Comparison of ENCODE assay signal across 15 cellular contexts in the genomic region with DNA sequence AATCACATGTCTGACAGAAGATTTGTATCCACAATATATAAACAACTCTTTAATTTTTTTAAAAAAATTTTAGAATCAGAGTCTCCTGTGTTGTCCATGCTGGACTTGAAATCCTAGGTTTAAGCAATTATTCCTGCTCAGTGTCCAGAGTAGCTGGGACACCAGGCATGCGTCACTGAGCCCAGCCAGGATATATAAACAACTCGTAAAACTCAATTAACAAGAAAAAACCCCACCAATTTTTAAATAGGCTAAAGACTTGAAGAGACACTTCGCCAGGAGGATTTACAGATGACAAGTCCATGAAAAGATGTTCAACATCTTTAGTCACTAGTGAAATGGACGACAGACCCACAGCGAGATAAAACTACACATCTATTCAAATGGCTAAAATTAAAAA.
"Had no signal": no experiment of that assay in that cellular context is flagged by ENCODE, and none has a peak within 500 bp of the region (broad histone marks: within the 10 kb centered on the region; RNA-seq: fewer than 3 reads in every experiment).

No MANE protein-coding gene starts in this region.

- H3K9me3 ChIP-seq: breast epithelium, esophagus squamous epithelium, mucosa of descending colon, ovary, upper lobe of right lung had no signal

- H3K27ac ChIP-seq: breast epithelium, esophagus squamous epithelium, ovary, upper lobe of right lung had no signal

- H3K9me3 Mint-ChIP-seq: activated naive CD4-positive, alpha-beta T cell treated with anti-CD3 and anti-CD28 coated beads, Interleukin-2, amount 50 U/mL, for 72 hours; stimulated activated naive CD8-positive, alpha-beta T cell treated with anti-CD3 and anti-CD28 coated beads, Interleukin-15, Interleukin-2, amounts not matched to agents 100 ng/mL and 50 ng/mL, for 24 hours had no signal

- H3K4me1 ChIP-seq: breast epithelium had no signal

- DNase-seq: activated CD4-positive, alpha-beta T cell treated with anti-CD3 and anti-CD28 coated beads for 4 hours; anterior cingulate cortex; esophagus squamous epithelium; foreskin melanocyte; left colon; mucosa of descending colon; ovary; stimulated activated CD4-positive, alpha-beta T cell treated with anti-CD3 and anti-CD28 coated beads, Interleukin-4, amount 100 ng/mL, for 1 hour; stimulated activated CD8-positive, alpha-beta memory T cell treated with anti-CD3 and anti-CD28 coated beads, Interleukin-4, amount 100 ng/mL, for 48 hours; T1000; upper lobe of right lung had no signal

- H3K4me3 ChIP-seq: breast epithelium, esophagus squamous epithelium, mucosa of descending colon, ovary, upper lobe of right lung had no signal

- ATAC-seq: activated naive CD4-positive, alpha-beta T cell treated with anti-CD3 and anti-CD28 coated beads, Interleukin-2, amount 50 U/mL, for 72 hours; left colon; mucosa of descending colon; upper lobe of right lung had no signal

- H3K27ac Mint-ChIP-seq: activated naive CD4-positive, alpha-beta T cell treated with anti-CD3 and anti-CD28 coated beads, Interleukin-2, amount 50 U/mL, for 72 hours; stimulated activated naive CD8-positive, alpha-beta T cell treated with anti-CD3 and anti-CD28 coated beads, Interleukin-15, Interleukin-2, amounts not matched to agents 100 ng/mL and 50 ng/mL, for 24 hours had no signal

- H3K27me3 ChIP-seq: breast epithelium, ovary had no signal

- H3K36me3 ChIP-seq: breast epithelium, esophagus squamous epithelium, ovary, upper lobe of right lung had no signal

- FAIRE-seq: endometrium had no signal
